15 cellular contexts compared by ENCODE assay signal in the genomic region with DNA sequence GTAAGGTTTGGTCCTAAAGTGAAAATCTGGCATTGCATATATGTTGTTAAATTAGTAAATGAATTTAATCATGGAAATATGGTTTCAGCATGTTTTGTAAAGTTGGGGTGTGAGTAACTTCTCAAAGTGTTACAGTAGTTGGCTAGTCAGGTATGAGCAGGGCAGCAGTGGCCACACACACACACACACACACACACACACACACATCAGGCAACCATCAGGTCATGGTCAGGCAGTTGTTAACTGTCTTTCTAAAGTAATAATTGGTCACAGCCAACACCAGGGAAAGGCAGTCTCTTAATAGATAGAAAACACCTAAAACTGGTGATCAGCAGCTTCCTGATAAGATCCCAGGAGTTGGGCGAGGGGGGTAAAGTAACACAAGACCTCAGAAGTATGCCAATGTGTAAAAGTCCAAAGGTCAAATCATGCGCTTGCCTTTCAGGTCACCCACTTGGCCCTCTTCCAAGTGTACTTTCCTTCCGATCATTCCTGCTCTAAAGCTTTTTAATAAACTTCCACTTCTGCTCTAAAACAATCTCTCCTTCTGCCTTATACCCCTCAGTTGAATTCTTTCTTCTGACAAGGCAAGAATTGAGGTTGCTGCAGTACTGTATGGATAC.
DNase-seq lines count a peak whose midpoint lies in the region; ATAC-seq, FAIRE-seq and TF ChIP-seq lines count a peak whose summit lies in the region.
"Had no signal": no experiment of that assay in that cellular context is flagged by ENCODE, and none has a peak within 500 bp of the region (broad histone marks: within the 10 kb centered on the region; RNA-seq: fewer than 3 reads in every experiment).

No MANE protein-coding gene starts in this region.

- H3K27me3 ChIP-seq in K562 (ENCODE audit: control insufficient read depth in 2 of 2, insufficient read depth in 2 of 2, low read length in 2 of 2) (no peaks in the 10 kb centered on the region), stomach (peaks cover 0 to 4% (median 0%) of the 10 kb centered on the region in 3 donors)
- H3K27me3 ChIP-seq: BE2C had no signal

- no peaks in the 10 kb centered on the region for H3K9me1 ChIP-seq in K562 (ENCODE audit: control insufficient read depth, insufficient read depth, low read length)

- ATAC-seq in K562 (0 out of 3 replicates have a peak, but pooled peaks have one; percentile 26), left lobe of liver (peak; percentile 39)
- ATAC-seq: CD8-positive, alpha-beta T cell had no signal

- CTCF ChIA-PET in K562 (lab: Yijun Ruan, JAX; ENCODE audit: low intra/inter-chr PET ratio): no interaction called here

- H3K27ac ChIP-seq in K562 (ENCODE audit: extremely low read depth, low read depth, low read length): no peak overlapping the region
- no peak overlapping the region for H3K27ac ChIP-seq in stomach

- POLR2A ChIA-PET in K562 (lab: Yijun Ruan, JAX): interaction anchor here (0.6 to 1.7 kb wide), 2 partner anchors 13 to 24 kb away, joined by 3 to 5 read pairs; no protein-coding TSS in a partner anchor

- in situ Hi-C loops in K562 (cut with MboI): no loop called here

- TF ChIP-seq CTCF in K562 (IDR thresholded peaks at IDR 0.05 in 2 of 3, conservative IDR thresholded peaks at IDR 0.05 in 1 of 3; ENCODE audit: insufficient read depth in 2 of 3, low read depth in 1 of 3, low read length in 3 of 3): no peak
- TF ChIP-seq CTCF in stomach (IDR thresholded peaks at IDR 0.05): no peak

- peak overlapping the region; percentile 32; the same call in 1 of the 2 replicates for H2AFZ ChIP-seq in K562 (ENCODE audit: low read depth, low read length)

- H3K36me3 ChIP-seq in K562 (ENCODE audit: control insufficient read depth, insufficient read depth, low read length) (no peaks in the 10 kb centered on the region), stomach (no peaks in the 10 kb centered on the region)
- H3K36me3 ChIP-seq: BE2C had no signal

- BruUV-seq in K562 (replicated peaks; lab: Mats Ljungman, UMichigan): no TSS peak

- no peaks in the 10 kb centered on the region for H3K79me2 ChIP-seq in K562 (ENCODE audit: control insufficient read depth, insufficient read depth, low read length)

- DNase-seq in DMS53 treated with DMSO at 0.1 percent for 48 hours (lab: John Stamatoyannopoulos, UW; ENCODE audit: unreplicated experiment) (peak; percentile 73), K562 (ENCODE audit: extremely low read depth in 1 of 4, low spot score in 3 of 4) (no peak), left lobe of liver (ENCODE audit: low spot score) (no peak), stomach (peak; percentile 29), cerebellum (ENCODE audit: low spot score) (no peak), SHP77 (lab: John Stamatoyannopoulos, UW) (no peak)
- no peak for DNase-seq in activated CD4-positive, alpha-beta T cell treated with anti-CD3 and anti-CD28 coated beads, Interleukin-2, amount 50 U/mL, for 48 hours
- DNase-seq: BE2C; CD8-positive, alpha-beta T cell; DMS 273 treated with DMSO at 0.1 percent for 48 hours; EL; Kasumi-1; NCI-H2029; NCI-H510A had no signal

- no peak overlapping the region for H3K4me3 ChIP-seq in K562
- no peak overlapping the region for H3K4me3 ChIP-seq in stomach

- WGBS in K562 (ENCODE audit: insufficient coverage, low coverage, missing lambda C conversion rate): 15% methylated on average over 3 of the region's 3 CpGs
- WGBS in stomach, 5 donors: 15 to 51% (median 29%) methylated on average over 3 of the region's 3 CpGs

- FAIRE-seq in K562 (lab: Jason Lieb, UNC): no peak
- FAIRE-seq: H54 had no signal

- intact Hi-C loops in K562 (cut with micrococcal nuclease): no loop called here
- intact Hi-C loops in stomach (cut with DNase I; ENCODE audit: low total_unique reads): no loop called here

- H4K20me1 ChIP-seq in K562 (replicated peaks; ENCODE audit: control insufficient read depth, insufficient read depth, low read length): no peaks in the 10 kb centered on the region

- TF ChIP-seq POLR2A in K562 (conservative IDR thresholded peaks at IDR 0.05): no peak
- no peak for TF ChIP-seq POLR2A in stomach (IDR thresholded peaks at IDR 0.05)

- no peak for TF ChIP-seq RAD21 in K562 (CRISPR knock-in tag; conservative IDR thresholded peaks at IDR 0.05 in 1 of 2, IDR thresholded peaks at IDR 0.05 in 1 of 2)

- H3K9me3 ChIP-seq in K562 (replicated peaks; ENCODE audit: control insufficient read depth, insufficient read depth, low read depth, low read length): no peaks in the 10 kb centered on the region
- peaks cover 0 to 5% (median 0%) of the 10 kb centered on the region in 4 donors for H3K9me3 ChIP-seq in stomach
- H3K9me3 ChIP-seq: BE2C had no signal

- TF ChIP-seq EP300 in K562 (IDR thresholded peaks at IDR 0.05; ENCODE audit: low read length): no peak
- no peak for TF ChIP-seq EP300 in stomach (IDR thresholded peaks at IDR 0.05)

- peaks cover 0 to 4% of the 10 kb centered on the region in 2 experiments; a peak in 2 of 5 replicates for H3K4me1 ChIP-seq in K562 (replicated peaks in 1 of 2; ENCODE audit: control insufficient read depth in 2 of 2, insufficient read depth in 2 of 2, low read length in 2 of 2)
- peaks cover 0 to 10% (median 4%) of the 10 kb centered on the region in 4 donors for H3K4me1 ChIP-seq in stomach
- H3K4me1 ChIP-seq: BE2C had no signal

- no peak overlapping the region for H3K9ac ChIP-seq in K562 (ENCODE audit: insufficient read depth in 1 of 2, low read depth in 2 of 2, low read length in 2 of 2)

- no peak overlapping the region for H3K4me2 ChIP-seq in K562 (ENCODE audit: insufficient read depth, low read length)

TF ChIP-seq in K562, 482 proteins besides CTCF, POLR2A, EP300 and RAD21 (continues in another document):
- TF ChIP-seq, protein P1, sequence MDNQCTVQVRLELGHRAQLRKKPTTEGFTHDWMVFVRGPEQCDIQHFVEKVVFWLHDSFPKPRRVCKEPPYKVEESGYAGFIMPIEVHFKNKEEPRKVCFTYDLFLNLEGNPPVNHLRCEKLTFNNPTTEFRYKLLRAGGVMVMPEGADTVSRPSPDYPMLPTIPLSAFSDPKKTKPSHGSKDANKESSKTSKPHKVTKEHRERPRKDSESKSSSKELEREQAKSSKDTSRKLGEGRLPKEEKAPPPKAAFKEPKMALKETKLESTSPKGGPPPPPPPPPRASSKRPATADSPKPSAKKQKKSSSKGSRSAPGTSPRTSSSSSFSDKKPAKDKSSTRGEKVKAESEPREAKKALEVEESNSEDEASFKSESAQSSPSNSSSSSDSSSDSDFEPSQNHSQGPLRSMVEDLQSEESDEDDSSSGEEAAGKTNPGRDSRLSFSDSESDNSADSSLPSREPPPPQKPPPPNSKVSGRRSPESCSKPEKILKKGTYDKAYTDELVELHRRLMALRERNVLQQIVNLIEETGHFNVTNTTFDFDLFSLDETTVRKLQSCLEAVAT (IDR thresholded peaks at IDR 0.05): no peak
- TF ChIP-seq FUS (optimal IDR thresholded peaks at IDR 0.05; ENCODE audit: low read depth, low read length) (no peak), NR2C1 (IDR thresholded peaks at IDR 0.05) (peak; percentile 69), NR2C1 (tag; IDR thresholded peaks at IDR 0.05) (peak; percentile 53), HMG20A (CRISPR knock-in tag; conservative IDR thresholded peaks at IDR 0.05) (no peak), FOXK1 (CRISPR knock-in tag; IDR thresholded peaks at IDR 0.05; ENCODE audit: borderline replicate concordance) (0 out of 2 replicates have a peak, but pooled peaks have one; percentile 23), C11orf30 (IDR thresholded peaks at IDR 0.05; ENCODE audit: low read depth) (no peak), HNRNPUL1 (IDR thresholded peaks at IDR 0.05; ENCODE audit: low read length) (no peak)
- TF ChIP-seq, protein P2, sequence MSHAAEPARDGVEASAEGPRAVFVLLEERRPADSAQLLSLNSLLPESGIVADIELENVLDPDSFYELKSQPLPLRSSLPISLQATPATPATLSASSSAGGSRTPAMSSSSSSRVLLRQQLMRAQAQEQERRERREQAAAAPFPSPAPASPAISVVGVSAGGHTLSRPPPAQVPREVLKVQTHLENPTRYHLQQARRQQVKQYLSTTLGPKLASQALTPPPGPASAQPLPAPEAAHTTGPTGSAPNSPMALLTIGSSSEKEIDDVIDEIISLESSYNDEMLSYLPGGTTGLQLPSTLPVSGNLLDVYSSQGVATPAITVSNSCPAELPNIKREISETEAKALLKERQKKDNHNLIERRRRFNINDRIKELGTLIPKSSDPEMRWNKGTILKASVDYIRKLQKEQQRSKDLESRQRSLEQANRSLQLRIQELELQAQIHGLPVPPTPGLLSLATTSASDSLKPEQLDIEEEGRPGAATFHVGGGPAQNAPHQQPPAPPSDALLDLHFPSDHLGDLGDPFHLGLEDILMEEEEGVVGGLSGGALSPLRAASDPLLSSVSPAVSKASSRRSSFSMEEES (CRISPR knock-in tag; IDR thresholded peaks at IDR 0.05): no peak
- TF ChIP-seq, protein P3, sequence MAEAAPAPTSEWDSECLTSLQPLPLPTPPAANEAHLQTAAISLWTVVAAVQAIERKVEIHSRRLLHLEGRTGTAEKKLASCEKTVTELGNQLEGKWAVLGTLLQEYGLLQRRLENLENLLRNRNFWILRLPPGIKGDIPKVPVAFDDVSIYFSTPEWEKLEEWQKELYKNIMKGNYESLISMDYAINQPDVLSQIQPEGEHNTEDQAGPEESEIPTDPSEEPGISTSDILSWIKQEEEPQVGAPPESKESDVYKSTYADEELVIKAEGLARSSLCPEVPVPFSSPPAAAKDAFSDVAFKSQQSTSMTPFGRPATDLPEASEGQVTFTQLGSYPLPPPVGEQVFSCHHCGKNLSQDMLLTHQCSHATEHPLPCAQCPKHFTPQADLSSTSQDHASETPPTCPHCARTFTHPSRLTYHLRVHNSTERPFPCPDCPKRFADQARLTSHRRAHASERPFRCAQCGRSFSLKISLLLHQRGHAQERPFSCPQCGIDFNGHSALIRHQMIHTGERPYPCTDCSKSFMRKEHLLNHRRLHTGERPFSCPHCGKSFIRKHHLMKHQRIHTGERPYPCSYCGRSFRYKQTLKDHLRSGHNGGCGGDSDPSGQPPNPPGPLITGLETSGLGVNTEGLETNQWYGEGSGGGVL (CRISPR knock-in tag; IDR thresholded peaks at IDR 0.05): no peak
- TF ChIP-seq, protein P4, sequence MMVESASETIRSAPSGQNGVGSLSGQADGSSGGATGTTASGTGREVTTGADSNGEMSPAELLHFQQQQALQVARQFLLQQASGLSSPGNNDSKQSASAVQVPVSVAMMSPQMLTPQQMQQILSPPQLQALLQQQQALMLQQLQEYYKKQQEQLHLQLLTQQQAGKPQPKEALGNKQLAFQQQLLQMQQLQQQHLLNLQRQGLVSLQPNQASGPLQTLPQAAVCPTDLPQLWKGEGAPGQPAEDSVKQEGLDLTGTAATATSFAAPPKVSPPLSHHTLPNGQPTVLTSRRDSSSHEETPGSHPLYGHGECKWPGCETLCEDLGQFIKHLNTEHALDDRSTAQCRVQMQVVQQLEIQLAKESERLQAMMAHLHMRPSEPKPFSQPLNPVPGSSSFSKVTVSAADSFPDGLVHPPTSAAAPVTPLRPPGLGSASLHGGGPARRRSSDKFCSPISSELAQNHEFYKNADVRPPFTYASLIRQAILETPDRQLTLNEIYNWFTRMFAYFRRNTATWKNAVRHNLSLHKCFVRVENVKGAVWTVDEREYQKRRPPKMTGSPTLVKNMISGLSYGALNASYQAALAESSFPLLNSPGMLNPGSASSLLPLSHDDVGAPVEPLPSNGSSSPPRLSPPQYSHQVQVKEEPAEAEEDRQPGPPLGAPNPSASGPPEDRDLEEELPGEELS (CRISPR knock-in tag; IDR thresholded peaks at IDR 0.05; ENCODE audit: borderline replicate concordance): no peak

Comparison
In these comparisons a context has a peak if more than half of its experiments do, and no peak if none do; other contexts are left out.
1. DNase-seq: peak in DMS53 treated with DMSO at 0.1 percent for 48 hours (single experiment) and stomach (single experiment); none in K562 (0 of 4), left lobe of liver (single experiment), cerebellum (single experiment), activated CD4-positive, alpha-beta T cell treated with anti-CD3 and anti-CD28 coated beads, Interleukin-2, amount 50 U/mL, for 48 hours (0 of 2) and SHP77 (0 of 2).